In genomic region chr10:79941585-79942210, GRCh38 we compare ENCODE assay signal across 30 cellular contexts. TPM values are rescaled to one million over a fixed set of nuclear protein-coding genes. Genes with fewer than 3 reads are reported as not detected.
A peak's percentile ranks its signal among the peaks of the same experiment; 100 is the strongest.
DNase-seq lines count a peak whose midpoint lies in the region; ATAC-seq, FAIRE-seq and TF ChIP-seq lines count a peak whose summit lies in the region.
"Had no signal": no experiment of that assay in that cellular context is flagged by ENCODE, and none has a peak within 500 bp of the region (broad histone marks: within the 10 kb centered on the region; RNA-seq: fewer than 3 reads in every experiment).

No MANE protein-coding gene starts in this region.

- H3K27ac ChIP-seq in esophagus muscularis mucosa (replicated peaks in 1 of 4), result no peak overlapping the region
- H3K27ac ChIP-seq: 22Rv1, C4-2B, SJCRH30 had no signal

- H3K4me1 Mint-ChIP-seq in naive B cell, result peaks cover 47 to 67% (median 49%) of the 10 kb centered on the region in 3 donors
- H3K4me1 Mint-ChIP-seq in type B pancreatic cell (ENCODE audit: unreplicated experiment), result no peaks in the 10 kb centered on the region

- H3K27ac Mint-ChIP-seq in naive B cell (peak overlapping the region in 5 of 6 donors; percentile 93 to 98 (median 96)), type B pancreatic cell (no peak overlapping the region)
- H3K27ac Mint-ChIP-seq: B cell; CD8-positive, alpha-beta T cell had no signal

- H3K27me3 Mint-ChIP-seq in naive B cell, result peaks cover 0 to 10% (median 0%) of the 10 kb centered on the region in 3 donors
- peaks cover 20% of the 10 kb centered on the region for H3K27me3 Mint-ChIP-seq in type B pancreatic cell

- H3K27me3 ChIP-seq in esophagus muscularis mucosa, result no peaks in the 10 kb centered on the region
- H3K27me3 ChIP-seq: SJCRH30 had no signal

- WGBS in esophagus muscularis mucosa, result 92% methylated on average over 11 of the region's 11 CpGs

- intact Hi-C loops in esophagus muscularis mucosa (cut with DNase I), result no loop called here

- peaks cover 0 to 7% (median 3%) of the 10 kb centered on the region in 4 donors for H3K36me3 ChIP-seq in esophagus muscularis mucosa
- H3K36me3 ChIP-seq: SJCRH30 had no signal

- H3K4me3 ChIP-seq in esophagus muscularis mucosa, result no peak overlapping the region
- H3K4me3 ChIP-seq: K562, SJCRH30 had no signal

- no peak for TF ChIP-seq EP300 in esophagus muscularis mucosa (IDR thresholded peaks at IDR 0.05)

- no peaks in the 10 kb centered on the region for H3K4me1 ChIP-seq in esophagus muscularis mucosa

- no peaks in the 10 kb centered on the region for H3K36me3 Mint-ChIP-seq in naive B cell
- H3K36me3 Mint-ChIP-seq in type B pancreatic cell, result no peaks in the 10 kb centered on the region
- H3K36me3 Mint-ChIP-seq: CD8-positive, alpha-beta T cell had no signal

- TF ChIP-seq CTCF in esophagus muscularis mucosa (IDR thresholded peaks at IDR 0.05) (no peak), type B pancreatic cell (conservative IDR thresholded peaks at IDR 0.05) (no peak)

- ATAC-seq in naive B cell (ENCODE audit: low read depth in 2 of 2), result no peak
- ATAC-seq in GM19035 (IDR thresholded peaks at IDR 0.05; ENCODE audit: unreplicated experiment), result no peak
- ATAC-seq: CD8-positive, alpha-beta T cell; K562 had no signal

- no peaks in the 10 kb centered on the region for H3K9me3 ChIP-seq in esophagus muscularis mucosa
- H3K9me3 ChIP-seq: SJCRH30 had no signal

- DNase-seq in NCI-H146 (lab: John Stamatoyannopoulos, UW) (peak; percentile 5), NCI-H146 treated with DMSO at 0.1 percent for 48 hours (lab: John Stamatoyannopoulos, UW; ENCODE audit: unreplicated experiment) (no peak), esophagus muscularis mucosa (ENCODE audit: extremely low spot score) (peak; percentile 66), naive B cell (no peak), type B pancreatic cell (ENCODE audit: extremely low spot score, unreplicated experiment) (peak; percentile 62), urothelium cell line (ENCODE audit: low spot score) (no peak)
- DNase-seq in effector CD4-positive, alpha-beta T cell, result no peak
- DNase-seq: Calu3, DMS79 treated with DMSO at 0.1 percent for 48 hours, Kasumi-1, NCI-H1092 treated with DMSO at 0.1 percent for 48 hours, NCI-H1436, NCI-H1930, NCI-H2107, NCI-H446, NCI-H524 treated with DMSO at 0.1 percent for 48 hours, NCI-H774, SJCRH30 had no signal

- H3K9me3 Mint-ChIP-seq in naive B cell (peaks cover 0 to 2% (median 0%) of the 10 kb centered on the region in 7 donors), type B pancreatic cell (no peaks in the 10 kb centered on the region)
- H3K9me3 Mint-ChIP-seq: CD8-positive, alpha-beta T cell had no signal

- TF ChIP-seq POLR2A in esophagus muscularis mucosa (IDR thresholded peaks at IDR 0.05; ENCODE audit: low read depth), result no peak

- FAIRE-seq in urothelium cell line (lab: Jason Lieb, UNC), result no peak
- FAIRE-seq: GM12892, GM19239, K562, RCC 7860 had no signal

- H3K4me3 Mint-ChIP-seq in naive B cell, result no peak overlapping the region
- no peak overlapping the region for H3K4me3 Mint-ChIP-seq in type B pancreatic cell
- H3K4me3 Mint-ChIP-seq: B cell; CD8-positive, alpha-beta T cell had no signal

RNA-seq across cellular contexts. Expression of gene SFTPD, which starts 7.2 kb away (rescaled TPM):
- total RNA-seq in esophagus muscularis mucosa (1 to 10 TPM in 3 of 4 donors, under 1 TPM in 1; 0.83 to 3.0 (median 1.5) TPM), type B pancreatic cell (ENCODE audit: low replicate concordance) (0.24 and 0.38 TPM in 2 replicates)
- polyA plus RNA-seq in naive B cell (ENCODE audit: low read depth in 6 of 6), result not detected
- total RNA-seq: Calu3; CD8-positive, alpha-beta T cell; H4; HT-29; M059J had no signal
- polyA plus RNA-seq: K562 had no signal

Comparison
In these comparisons a context has a peak if more than half of its experiments do, and no peak if none do; other contexts are left out.
1. DNase-seq: peak in NCI-H146 (single experiment), esophagus muscularis mucosa (single experiment) and type B pancreatic cell (single experiment); none in NCI-H146 treated with DMSO at 0.1 percent for 48 hours (single experiment), naive B cell (single experiment), urothelium cell line (single experiment) and effector CD4-positive, alpha-beta T cell (single experiment).